In the genomic region with DNA sequence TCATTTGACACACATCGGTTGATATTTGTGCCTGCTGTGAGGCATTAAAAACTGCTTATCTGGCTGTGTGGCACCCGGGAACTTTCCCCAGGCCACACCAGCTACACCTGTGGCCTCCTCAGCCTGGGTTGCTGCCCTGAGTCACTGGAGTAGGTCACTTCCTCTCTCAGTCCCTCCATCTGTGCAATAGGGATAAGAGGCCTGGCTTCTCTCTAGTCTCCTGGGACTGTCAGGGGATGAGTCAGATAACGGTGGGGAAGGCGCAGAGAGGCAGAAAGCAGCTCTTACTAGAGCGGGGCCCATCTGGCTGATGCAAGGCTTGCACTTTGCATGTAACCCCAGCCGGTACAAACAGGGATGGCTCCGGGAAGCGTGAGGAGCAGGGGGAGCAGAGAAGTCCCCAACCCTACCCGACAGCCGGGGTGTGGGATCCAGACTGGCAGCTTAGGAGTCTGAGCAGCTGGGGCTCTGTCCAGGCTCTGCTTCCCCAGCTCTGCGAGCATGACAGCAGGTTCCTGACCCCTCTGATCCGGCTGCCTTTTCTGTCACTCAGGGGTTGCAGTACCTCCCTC, we compare ENCODE assay signal across 8 cellular contexts. TPM values are rescaled to one million over a fixed set of nuclear protein-coding genes. Genes with fewer than 3 reads are reported as not detected.
DNase-seq lines count a peak whose midpoint lies in the region; ATAC-seq, FAIRE-seq and TF ChIP-seq lines count a peak whose summit lies in the region.

No MANE protein-coding gene starts in this region.

- H3K27me3 Mint-ChIP-seq in activated CD8-positive, alpha-beta memory T cell treated with anti-CD3 and anti-CD28 coated beads, Interleukin-2, amount 10 ng/mL, durations not matched to agents 7 days and 5 days: no peaks in the 10 kb centered on the region
- H3K27me3 Mint-ChIP-seq in naive thymus-derived CD8-positive, alpha-beta T cell: no peaks in the 10 kb centered on the region

- TF ChIP-seq POLR2A in transverse colon (IDR thresholded peaks at IDR 0.05): no peak

- DNase-seq in D721Med (ENCODE audit: insufficient read length, low spot score): peak; percentile 88
- peak; percentile 89 to 91 for DNase-seq in NOMO-1 (lab: John Stamatoyannopoulos, UW; ENCODE audit: unreplicated experiment in 2 of 2)
- DNase-seq in activated CD8-positive, alpha-beta memory T cell treated with anti-CD3 and anti-CD28 coated beads, Interleukin-2, amount 10 ng/mL, durations not matched to agents 7 days and 5 days: peak; percentile 79
- peak; percentile 98 for DNase-seq in epithelial cell of esophagus (ENCODE audit: low read depth)
- DNase-seq in naive thymus-derived CD8-positive, alpha-beta T cell: peak in 4 of 10 donors; percentile 42 to 75 (median 54)
- DNase-seq in transverse colon: peak; percentile 75

- H3K9me3 Mint-ChIP-seq in activated CD8-positive, alpha-beta memory T cell treated with anti-CD3 and anti-CD28 coated beads, Interleukin-2, amount 10 ng/mL, durations not matched to agents 7 days and 5 days (ENCODE audit: low read depth): no peaks in the 10 kb centered on the region
- no peaks in the 10 kb centered on the region for H3K9me3 Mint-ChIP-seq in naive thymus-derived CD8-positive, alpha-beta T cell

- POLR2A ChIA-PET in naive thymus-derived CD8-positive, alpha-beta T cell (lab: Charles Lee): interaction anchor here (0.6 to 14.0 kb wide), 21 partner anchors 9 to 1490 kb away, joined by 3 to 292 read pairs (median 6); partner anchors contain the start of genes ANAPC16, ASCC1, DDIT4 and SPOCK2

- in situ Hi-C loops in transverse colon (cut with MboI; ENCODE audit: low pct_ligation_motif_present in 1 of 4, low pct_unique_long_range_greater_than_20kb in 1 of 4, low sequenced_read_pairs in 3 of 4): no loop called here

- H3K4me3 ChIP-seq in epithelial cell of esophagus (ENCODE audit: low read length) (no peak overlapping the region), transverse colon (no peak overlapping the region)

- ATAC-seq in GM19467 (IDR thresholded peaks at IDR 0.05; ENCODE audit: unreplicated experiment) (peak; percentile 61), HG03521 (IDR thresholded peaks at IDR 0.05; ENCODE audit: unreplicated experiment) (peak; percentile 50)
- peak; percentile 40 for ATAC-seq in activated CD8-positive, alpha-beta memory T cell treated with anti-CD3 and anti-CD28 coated beads, Interleukin-2, amount 10 ng/mL, durations not matched to agents 7 days and 5 days
- peak in 1 of 2 donors; percentile 19 for ATAC-seq in naive thymus-derived CD8-positive, alpha-beta T cell

- CTCF ChIA-PET in activated CD8-positive, alpha-beta memory T cell treated with anti-CD3 and anti-CD28 coated beads, Interleukin-2, amount 10 ng/mL, durations not matched to agents 7 days and 5 days (lab: Charles Lee): interaction anchor here (0.6 to 10.8 kb wide), 14 partner anchors 11 to 233 kb away, joined by 3 to 98 read pairs (median 3); no protein-coding TSS in a partner anchor

- no peak for FAIRE-seq in D721Med (lab: Jason Lieb, UNC)

- H3K27me3 ChIP-seq in transverse colon: no peaks in the 10 kb centered on the region

- H3K27ac Mint-ChIP-seq in activated CD8-positive, alpha-beta memory T cell treated with anti-CD3 and anti-CD28 coated beads, Interleukin-2, amount 10 ng/mL, durations not matched to agents 7 days and 5 days: peak overlapping the region; percentile 100
- peak overlapping the region; percentile 87 to 99 (median 98) for H3K27ac Mint-ChIP-seq in naive thymus-derived CD8-positive, alpha-beta T cell

- intact Hi-C loops in transverse colon (cut with DNase I; ENCODE audit: low total_unique reads): no loop called here

- peaks cover 34 to 63% (median 53%) of the 10 kb centered on the region in 4 donors for H3K4me1 ChIP-seq in transverse colon

- no peak for TF ChIP-seq EP300 in transverse colon (IDR thresholded peaks at IDR 0.05; ENCODE audit: low read depth)

- no peak for TF ChIP-seq CTCF in D721Med (IDR thresholded peaks at IDR 0.05; ENCODE audit: insufficient read depth, missing control alignments)
- TF ChIP-seq CTCF in epithelial cell of esophagus (IDR thresholded peaks at IDR 0.05; ENCODE audit: insufficient read depth, low read depth, low read length, missing control alignments): no peak
- no peak for TF ChIP-seq CTCF in transverse colon (IDR thresholded peaks at IDR 0.05)

- 47 to 55% methylated on average over 3 to 12 of the region's 12 CpGs for WGBS in transverse colon (ENCODE audit: low coverage in 1 of 2), 2 donors

- peaks cover 10% of the 10 kb centered on the region for H3K36me3 Mint-ChIP-seq in activated CD8-positive, alpha-beta memory T cell treated with anti-CD3 and anti-CD28 coated beads, Interleukin-2, amount 10 ng/mL, durations not matched to agents 7 days and 5 days
- no peaks in the 10 kb centered on the region for H3K36me3 Mint-ChIP-seq in naive thymus-derived CD8-positive, alpha-beta T cell

- peak overlapping the region; percentile 66 for H3K4me3 Mint-ChIP-seq in activated CD8-positive, alpha-beta memory T cell treated with anti-CD3 and anti-CD28 coated beads, Interleukin-2, amount 10 ng/mL, durations not matched to agents 7 days and 5 days
- H3K4me3 Mint-ChIP-seq in naive thymus-derived CD8-positive, alpha-beta T cell: peak overlapping the region; percentile 62 to 85 (median 78)

- H3K4me1 Mint-ChIP-seq in activated CD8-positive, alpha-beta memory T cell treated with anti-CD3 and anti-CD28 coated beads, Interleukin-2, amount 10 ng/mL, durations not matched to agents 7 days and 5 days: peaks cover 78% of the 10 kb centered on the region
- H3K4me1 Mint-ChIP-seq in naive thymus-derived CD8-positive, alpha-beta T cell: peaks cover 41 to 86% (median 82%) of the 10 kb centered on the region in 4 donors

- no peaks in the 10 kb centered on the region for H3K36me3 ChIP-seq in transverse colon

- no peaks in the 10 kb centered on the region for H3K9me3 ChIP-seq in transverse colon

- peak overlapping the region; percentile 82 to 90 (median 84) for H3K27ac ChIP-seq in transverse colon

RNA-seq across cellular contexts. Expression of gene DNAJB12, which starts 34.0 kb away (rescaled TPM):
- total RNA-seq in activated CD8-positive, alpha-beta memory T cell treated with anti-CD3 and anti-CD28 coated beads, Interleukin-2, amount 10 ng/mL, durations not matched to agents 7 days and 5 days: 10 to 100 TPM; 25.5 to 31.4 TPM
- 10 to 100 TPM; 25.5 to 27.9 TPM for total RNA-seq in naive thymus-derived CD8-positive, alpha-beta T cell
- polyA plus RNA-seq in naive thymus-derived CD8-positive, alpha-beta T cell: 10 to 100 TPM; 13.1 to 25.0 (median 16.6) TPM
- total RNA-seq in transverse colon: 10 to 100 TPM; 33.7 to 69.2 (median 38.0) TPM

RNA-seq across cellular contexts. Expression of gene DDIT4, which starts 47.0 kb away (rescaled TPM):
- 100 to 1,000 TPM; 291 to 293 TPM for total RNA-seq in activated CD8-positive, alpha-beta memory T cell treated with anti-CD3 and anti-CD28 coated beads, Interleukin-2, amount 10 ng/mL, durations not matched to agents 7 days and 5 days
- total RNA-seq in naive thymus-derived CD8-positive, alpha-beta T cell: 10 to 100 TPM; 23.8 to 29.6 TPM
- 100 to 1,000 TPM in 2 of 3 donors, 10 to 100 TPM in 1; 68.0 to 190 (median 189) TPM for polyA plus RNA-seq in naive thymus-derived CD8-positive, alpha-beta T cell
- 100 to 1,000 TPM in 3 of 4 donors, 10 to 100 TPM in 1; 64.5 to 356 (median 150) TPM for total RNA-seq in transverse colon
